ENCODE assay signal across 15 cellular contexts in the genomic region with DNA sequence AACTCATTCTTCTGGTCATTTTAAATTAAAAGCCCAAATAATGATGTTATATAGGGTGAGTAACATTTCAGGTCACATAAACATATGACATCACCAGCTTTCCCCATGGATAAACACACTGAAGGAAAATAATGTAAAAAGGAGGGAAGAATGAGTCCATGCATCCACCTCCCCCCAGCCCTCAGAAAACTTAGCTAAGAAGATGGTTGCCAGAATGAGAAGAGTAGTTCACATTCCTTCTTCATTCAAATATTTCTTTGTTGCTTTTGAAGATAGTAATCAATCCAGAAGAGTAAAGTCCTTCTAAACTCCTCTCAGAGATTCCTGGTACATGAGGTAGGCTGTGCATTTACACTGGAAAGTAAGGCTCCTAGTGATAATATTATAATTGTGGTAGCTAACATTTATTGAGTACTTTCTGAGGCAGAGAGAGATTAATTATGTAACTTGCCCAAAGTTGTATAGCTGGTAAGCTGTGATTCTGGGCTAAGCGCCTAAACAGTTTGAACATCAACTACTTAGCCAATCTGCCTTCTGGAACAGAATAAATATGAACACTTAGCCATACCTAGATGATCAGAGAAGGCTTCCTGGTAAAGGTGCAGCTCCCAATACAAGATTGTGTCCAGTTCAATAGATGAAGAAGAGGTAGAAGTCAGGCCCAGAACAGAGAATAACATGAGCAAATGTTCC.
DNase-seq lines count a peak whose midpoint lies in the region; ATAC-seq and TF ChIP-seq lines count a peak whose summit lies in the region.
"Had no signal": no experiment of that assay in that cellular context is flagged by ENCODE, and none has a peak within 500 bp of the region (broad histone marks: within the 10 kb centered on the region; RNA-seq: fewer than 3 reads in every experiment).

No MANE protein-coding gene starts in this region.

- H3K36me3 Mint-ChIP-seq in Calu3 (ENCODE audit: insufficient read depth, unreplicated experiment) (no peaks in the 10 kb centered on the region), osteocyte (ENCODE audit: unreplicated experiment) (peaks cover 5% of the 10 kb centered on the region)

- DNase-seq in Calu3 (no peak), fibroblast of the aortic adventitia (ENCODE audit: low read depth) (peak; percentile 48), osteocyte (ENCODE audit: extremely low spot score, unreplicated experiment) (no peak), putamen (ENCODE audit: low spot score) (no peak), T-helper 1 cell (no peak)
- DNase-seq in activated T-cell treated with anti-CD3 and anti-CD28 coated beads, Interleukin-2, amount 50 U/mL, for 1 hour = no peak
- DNase-seq: activated T-cell treated with anti-CD3 and anti-CD28 coated beads, Interleukin-2, amount 50 U/mL, for 24 hours; DMS153; effector CD8-positive, alpha-beta T cell; Karpas-422; left colon; NCI-H2171; upper lobe of left lung had no signal

- intact Hi-C loops in Calu3 (cut with micrococcal nuclease; ENCODE audit: unreplicated experiment) = no loop called here

- H3K27ac Mint-ChIP-seq in Calu3 (ENCODE audit: unreplicated experiment) (peak overlapping the region; percentile 63), osteocyte (ENCODE audit: unreplicated experiment) (peak overlapping the region; percentile 88)
- H3K27ac Mint-ChIP-seq: activated T-cell treated with anti-CD3 and anti-CD28 coated beads, Interleukin-2, amount 50 U/mL, for 24 hours had no signal

- TF ChIP-seq CTCF in Calu3 (IDR thresholded peaks at IDR 0.05; ENCODE audit: unreplicated experiment) (no peak), fibroblast of the aortic adventitia (IDR thresholded peaks at IDR 0.05; ENCODE audit: insufficient read depth, low read length) (no peak), osteocyte (IDR thresholded peaks at IDR 0.05) (no peak)

- no peaks in the 10 kb centered on the region for H3K9me3 Mint-ChIP-seq in Calu3 (ENCODE audit: low read depth, unreplicated experiment)
- no peaks in the 10 kb centered on the region for H3K9me3 Mint-ChIP-seq in osteocyte (ENCODE audit: unreplicated experiment)
- H3K9me3 Mint-ChIP-seq: activated T-cell treated with anti-CD3 and anti-CD28 coated beads, Interleukin-2, amount 50 U/mL, for 24 hours had no signal

- CTCF ChIA-PET in Calu3 (lab: Charles Lee) = interaction anchor here (0.6 to 1.6 kb wide), 3 partner anchors 10 to 88 kb away, joined by 3 to 6 read pairs (median 5); no protein-coding TSS in a partner anchor

- no TSS peak for BruUV-seq in Calu3 (replicated peaks; lab: Mats Ljungman, UMichigan)

- H3K4me1 Mint-ChIP-seq in Calu3 (ENCODE audit: low read depth, unreplicated experiment) = peaks cover 32% of the 10 kb centered on the region
- peaks cover 55% of the 10 kb centered on the region for H3K4me1 Mint-ChIP-seq in osteocyte (ENCODE audit: unreplicated experiment)

- H3K4me3 ChIP-seq in fibroblast of the aortic adventitia (ENCODE audit: low read depth, low read length) = no peak overlapping the region
- H3K4me3 ChIP-seq: upper lobe of left lung had no signal

- peak; percentile 71 for ATAC-seq in SK-N-SH treated with all-trans-retinoic acid at 6 μM for 48 hours
- ATAC-seq in HG02642 (IDR thresholded peaks at IDR 0.05; ENCODE audit: poor library complexity, unreplicated experiment) = no peak
- ATAC-seq: left colon had no signal

- no peaks in the 10 kb centered on the region for H3K27me3 Mint-ChIP-seq in Calu3 (ENCODE audit: unreplicated experiment)
- H3K27me3 Mint-ChIP-seq in osteocyte (ENCODE audit: unreplicated experiment) = no peaks in the 10 kb centered on the region
- H3K27me3 Mint-ChIP-seq: activated T-cell treated with anti-CD3 and anti-CD28 coated beads, Interleukin-2, amount 50 U/mL, for 24 hours had no signal

- H3K4me3 Mint-ChIP-seq in Calu3 (ENCODE audit: low read depth, unreplicated experiment) (peak overlapping the region; percentile 18), osteocyte (ENCODE audit: unreplicated experiment) (no peak overlapping the region)
- H3K4me3 Mint-ChIP-seq: activated T-cell treated with anti-CD3 and anti-CD28 coated beads, Interleukin-2, amount 50 U/mL, for 24 hours had no signal

TF ChIP-seq in SK-N-SH treated with all-trans-retinoic acid at 6 μM for 48 hours, 23 proteins besides CTCF, POLR2A, EP300 and RAD21:
- TF ChIP-seq CREB5 (CRISPR knock-in tag; IDR thresholded peaks at IDR 0.05; ENCODE audit: low read depth) (0 out of 2 replicates have a peak, but pooled peaks have one; percentile 14), RARB (CRISPR knock-in tag; IDR thresholded peaks at IDR 0.05) (no peak), ISL1 (CRISPR knock-in tag; IDR thresholded peaks at IDR 0.05) (peak; percentile 79)
